36 cellular contexts compared by ENCODE assay signal in the genomic region with DNA sequence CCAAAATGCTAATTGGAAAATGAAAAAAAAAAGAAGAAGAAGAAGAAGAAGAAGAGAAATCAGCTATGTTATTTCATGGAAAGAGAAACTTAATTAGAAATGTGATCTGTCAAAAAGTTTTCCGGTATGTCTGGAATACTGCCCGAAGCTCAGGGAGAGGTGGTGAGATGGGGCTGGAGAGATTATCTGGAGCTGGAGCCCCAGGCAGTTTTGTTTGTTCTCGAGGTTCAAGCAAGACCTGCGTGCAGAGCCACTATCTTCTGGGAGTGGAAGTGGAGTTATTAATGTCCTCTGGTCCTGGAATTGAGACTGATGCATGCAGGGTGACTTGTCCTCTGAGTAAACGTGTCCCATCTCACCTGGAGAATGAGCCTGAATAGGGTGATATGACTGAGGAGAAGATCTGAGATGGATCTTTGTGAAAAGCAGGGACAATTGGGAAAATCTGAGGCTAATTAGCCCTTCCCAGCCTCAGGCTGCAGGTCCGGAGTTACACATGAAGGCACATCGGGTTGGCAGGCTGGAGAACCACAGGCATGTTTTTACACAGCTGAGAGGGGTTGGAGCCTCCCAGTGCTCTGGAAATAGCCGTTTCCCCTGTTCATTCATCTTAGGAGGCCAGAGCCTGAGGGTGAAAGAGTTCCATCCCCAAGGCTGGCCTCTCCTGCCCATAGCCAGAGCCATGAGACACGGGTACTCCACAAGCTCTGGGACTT.
"Had no signal": no experiment of that assay in that cellular context is flagged by ENCODE, and none has a peak within 500 bp of the region (broad histone marks: within the 10 kb centered on the region; RNA-seq: fewer than 3 reads in every experiment).

No MANE protein-coding gene starts in this region.

- H3K4me1 ChIP-seq: adrenal gland, body of pancreas, breast epithelium had no signal

- FAIRE-seq: astrocyte, TTC549 had no signal

- H3K9me3 ChIP-seq: adrenal gland, body of pancreas, breast epithelium had no signal

- H3K36me3 ChIP-seq: adrenal gland, brain microvascular endothelial cell, breast epithelium, cardiac muscle cell had no signal

- DNase-seq: activated B cell treated with CpG ODN at 0.5 μM for 24 hours; activated CD4-positive, alpha-beta memory T cell treated with anti-CD3 and anti-CD28 coated beads for 36 hours; activated CD4-positive, alpha-beta T cell treated with anti-CD3 and anti-CD28 coated beads for 4 hours; activated CD4-positive, alpha-beta T cell treated with anti-CD3 and anti-CD28 coated beads, Interleukin-2, amount 10 ng/mL, durations not matched to agents 24 days and 14 days; activated CD4-positive, alpha-beta T cell treated with anti-CD3 and anti-CD28 coated beads, Interleukin-2, amount 50 U/mL, for 1 hour; activated CD4-positive, alpha-beta T cell treated with anti-CD3 and anti-CD28 coated beads, Interleukin-2, amount 50 U/mL, for 4 hours; activated CD4-positive, CD25-positive, alpha-beta regulatory T cell treated with anti-CD3 and anti-CD28 coated beads, Interleukin-2, amount 50 U/mL, for 72 hours; activated CD8-positive, alpha-beta memory T cell treated with anti-CD3 and anti-CD28 coated beads, Interleukin-2, amount 50 U/mL, for 4 hours; activated CD8-positive, alpha-beta T cell treated with anti-CD3 and anti-CD28 coated beads for 36 hours; activated effector memory CD4-positive, alpha-beta T cell treated with anti-CD3 and anti-CD28 coated beads, Interleukin-2, amount 50 U/mL, for 16 hours; activated gamma-delta T cell treated with Interleukin-2 at 50 U/mL for 16 hours; activated naive CD4-positive, alpha-beta T cell; activated naive CD4-positive, alpha-beta T cell treated with anti-CD3 and anti-CD28 coated beads for 36 hours; activated naive CD4-positive, alpha-beta T cell treated with anti-CD3 and anti-CD28 coated beads, Interleukin-2, amount 50 U/mL, for 16 hours; activated naive CD8-positive, alpha-beta T cell treated with anti-CD3 and anti-CD28 coated beads for 36 hours; activated T-cell treated with anti-CD3 and anti-CD28 coated beads for 4 hours; activated T-cell treated with anti-CD3 and anti-CD28 coated beads, Interleukin-2, amount 50 U/mL, for 1 hour; activated T-cell treated with anti-CD3 and anti-CD28 coated beads, Interleukin-2, amount 50 U/mL, for 4 hours; activated T-cell treated with anti-CD3 and anti-CD28 coated beads, Interleukin-2, amount 50 U/mL, for 72 hours; adrenal gland; amniotic stem cell; aorta; body of pancreas; brain microvascular endothelial cell; caudate nucleus; cerebellar nuclear complex; T-helper 1 cell; T-helper 2 cell; T-helper 9 cell had no signal

- H3K4me3 ChIP-seq: adrenal gland, body of pancreas, breast epithelium, cardiac muscle cell had no signal

- H3K27ac ChIP-seq: adrenal gland, body of pancreas, brain microvascular endothelial cell, breast epithelium, cardiac muscle cell, VCaP had no signal

- H3K27me3 ChIP-seq: adrenal gland, brain microvascular endothelial cell had no signal

- ATAC-seq: activated CD8-positive, alpha-beta T cell treated with anti-CD3 and anti-CD28 coated beads for 36 hours; activated naive CD4-positive, alpha-beta T cell treated with anti-CD3 and anti-CD28 coated beads, Interleukin-2, amount 50 U/mL, for 72 hours; activated T-cell treated with anti-CD3 and anti-CD28 coated beads, Interleukin-2, amount 50 U/mL, for 4 hours; activated T-cell treated with anti-CD3 and anti-CD28 coated beads, Interleukin-2, amount 50 U/mL, for 72 hours; activated T-helper 17 cell treated with anti-CD3 and anti-CD28 coated beads, Interleukin-2, amount 50 U/mL, for 72 hours; body of pancreas had no signal
